8 cellular contexts compared by ENCODE assay signal in genomic region chr1:88736633-88737248, GRCh38. TPM values are rescaled to one million over a fixed set of nuclear protein-coding genes. Genes with fewer than 3 reads are reported as not detected.
DNase-seq lines count a peak whose midpoint lies in the region; ATAC-seq, FAIRE-seq and TF ChIP-seq lines count a peak whose summit lies in the region.

No MANE protein-coding gene starts in this region.

- no peak overlapping the region for H3K4me3 ChIP-seq in fibroblast of mammary gland (ENCODE audit: control insufficient read depth, low read depth, low read length)

- DNase-seq in AG09319 (ENCODE audit: extremely low read depth, low read depth) (peak; percentile 4), GM19239 (ENCODE audit: insufficient read length, low spot score) (no peak), SK-MEL-5 (ENCODE audit: low read depth, low spot score) (peak; percentile 71), fibroblast of mammary gland (ENCODE audit: low read depth) (peak; percentile 64)
- DNase-seq in stimulated activated CD4-positive, alpha-beta T cell treated with anti-CD3 and anti-CD28 coated beads, Interleukin-2, amount 100 ng/mL, for 24 hours, result peak; percentile 17 to 29
- DNase-seq in NK-92 treated with Interleukin-12 subunit alpha and Interleukin-12 subunit beta, amount 100 ng/mL, for 24 hours (lab: John Stamatoyannopoulos, UW), result no peak

- in situ Hi-C loops in SK-MEL-5 (cut with HindIII; ENCODE audit: low pct_unique_long_range_greater_than_20kb, low sequenced_read_pairs), result no loop called here

- TF ChIP-seq CTCF in AG09319 (IDR thresholded peaks at IDR 0.05; ENCODE audit: low read depth, low read length), result peak; percentile 60
- peak; percentile 82 for TF ChIP-seq CTCF in fibroblast of mammary gland (conservative IDR thresholded peaks at IDR 0.05; ENCODE audit: control insufficient read depth, insufficient read depth, low read depth, low read length)

- ATAC-seq in GM18517 (IDR thresholded peaks at IDR 0.05; ENCODE audit: unreplicated experiment), result no peak
- no peak for ATAC-seq in HG02840 (IDR thresholded peaks at IDR 0.05; ENCODE audit: low FRiP score, unreplicated experiment)

- FAIRE-seq in GM19239 (lab: Jason Lieb, UNC), result peak; percentile 76

RNA-seq across cellular contexts. Expression of gene PKN2, which starts 52.7 kb away (rescaled TPM):
- total RNA-seq in SK-MEL-5 (2014; rRNA removed; shearing (Covaris generic)), result 21.5 and 23.7 TPM in 2 replicates
- polyA plus RNA-seq in SK-MEL-5 (2015; cell fraction: cytosol; rRNA removed), result 14.6 and 18.8 TPM in 2 replicates
- 50.5 and 73.1 TPM in 2 replicates for polyA plus RNA-seq in SK-MEL-5 (2015; cell fraction: nucleus; rRNA removed)

Comparison
In these comparisons a context has a peak if more than half of its experiments do, and no peak if none do; other contexts are left out.
1. DNase-seq: peak in AG09319 (single experiment), SK-MEL-5 (single experiment), fibroblast of mammary gland (single experiment) and stimulated activated CD4-positive, alpha-beta T cell treated with anti-CD3 and anti-CD28 coated beads, Interleukin-2, amount 100 ng/mL, for 24 hours (2 of 2); none in GM19239 (single experiment) and NK-92 treated with Interleukin-12 subunit alpha and Interleukin-12 subunit beta, amount 100 ng/mL, for 24 hours (single experiment).